Comparison of ENCODE assay signal across 27 cellular contexts in the genomic region with DNA sequence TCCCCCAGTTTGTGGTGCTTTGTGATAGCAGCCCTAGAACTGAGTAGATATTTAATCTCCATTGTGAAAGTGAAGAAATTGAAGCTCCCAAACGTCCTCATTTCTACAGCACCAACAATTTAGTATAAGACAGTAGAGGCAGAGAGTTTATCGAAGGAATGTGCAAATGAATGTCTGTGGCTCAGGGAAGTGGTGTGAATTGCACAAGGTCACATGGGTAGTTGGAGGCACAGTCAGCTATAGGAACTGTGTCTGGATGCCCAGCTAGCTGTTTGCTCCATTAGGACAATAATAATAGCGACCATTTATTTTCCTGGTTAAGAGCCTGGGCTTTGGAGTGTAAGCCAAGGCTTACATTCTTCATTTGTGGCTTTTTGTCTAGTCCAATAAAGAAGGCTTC.
"Had no signal": no experiment of that assay in that cellular context is flagged by ENCODE, and none has a peak within 500 bp of the region (broad histone marks: within the 10 kb centered on the region; RNA-seq: fewer than 3 reads in every experiment).

No MANE protein-coding gene starts in this region.

- H3K9me3 ChIP-seq: Peyer's patch, SK-N-SH had no signal

- H3K4me2 ChIP-seq: SK-N-SH had no signal

- H3K27me3 ChIP-seq: brain microvascular endothelial cell, Peyer's patch, SJSA1 had no signal

- H3K9ac ChIP-seq: SK-N-SH had no signal

- H3K27ac ChIP-seq: brain microvascular endothelial cell, Peyer's patch, SJSA1 had no signal

- DNase-seq: activated CD4-positive, alpha-beta T cell treated with anti-CD3 and anti-CD28 coated beads, Interleukin-2, amount 10 ng/mL, durations not matched to agents 24 days and 14 days; activated CD4-positive, alpha-beta T cell treated with anti-CD3 and anti-CD28 coated beads, Interleukin-2, amount 50 U/mL, for 4 hours; activated CD8-positive, alpha-beta T cell treated with anti-CD3 and anti-CD28 coated beads for 36 hours; activated gamma-delta T cell; activated naive CD4-positive, alpha-beta T cell treated with Interleukin-2 at 50 U/mL for 16 hours; activated naive CD8-positive, alpha-beta T cell treated with anti-CD3 and anti-CD28 coated beads, Interleukin-2, amount 10 ng/mL, durations not matched to agents 7 days and 5 days; activated T-cell treated with anti-CD3 and anti-CD28 coated beads, Interleukin-2, amount 50 U/mL, for 1 hour; activated T-cell treated with anti-CD3 and anti-CD28 coated beads, Interleukin-2, amount 50 U/mL, for 72 hours; brain microvascular endothelial cell; central memory CD4-positive, alpha-beta T cell; NCI-H1092 treated with DMSO at 0.1 percent for 48 hours; NCI-H1417; NCI-H146; NCI-H187; NCI-H2029 treated with DMSO at 0.1 percent for 48 hours; NCI-H2107; NCI-H2171; NCI-H510A; NCI-H526; NCI-H748 treated with DMSO at 0.1 percent for 48 hours; NK-92 treated with Interleukin-12 subunit alpha and Interleukin-12 subunit beta, amount 100 ng/mL, for 24 hours; PC-3; Peyer's patch; RPMI8226; SHP77 treated with DMSO at 0.1 percent for 48 hours; SK-N-SH had no signal

- H3K36me3 ChIP-seq: brain microvascular endothelial cell, Peyer's patch, SJSA1 had no signal

- H3K4me3 ChIP-seq: Peyer's patch, SJSA1 had no signal

- H3K4me1 ChIP-seq: Peyer's patch, SJSA1 had no signal
